ENCODE assay signal across 18 cellular contexts in genomic region chr1:191592111-191592510, GRCh38.
"Had no signal": no experiment of that assay in that cellular context is flagged by ENCODE, and none has a peak within 500 bp of the region (broad histone marks: within the 10 kb centered on the region; RNA-seq: fewer than 3 reads in every experiment).

No MANE protein-coding gene starts in this region.

- H3K4me1 Mint-ChIP-seq: activated B cell treated with CpG ODN at 0.5 μM for 24 hours; activated CD4-positive, alpha-beta T cell treated with anti-CD3 and anti-CD28 coated beads, Interleukin-2, amount 10 ng/mL, durations not matched to agents 7 days and 5 days; activated naive CD8-positive, alpha-beta T cell treated with anti-CD3 and anti-CD28 coated beads for 36 hours; natural killer cell; stimulated activated naive B cell treated with anti-CD40 and anti-IgM and Interleukin-4, amounts not matched to agents 10 μg/mL and 1 μg/mL and 100 μg/mL, for 72 hours had no signal

- H3K9me3 Mint-ChIP-seq: activated B cell treated with CpG ODN at 0.5 μM for 24 hours; activated naive CD8-positive, alpha-beta T cell treated with anti-CD3 and anti-CD28 coated beads for 36 hours; stimulated activated naive B cell treated with anti-CD40 and anti-IgM and Interleukin-4, amounts not matched to agents 10 μg/mL and 1 μg/mL and 100 μg/mL, for 72 hours had no signal

- H3K9me3 ChIP-seq: body of pancreas, colonic mucosa, esophagus muscularis mucosa, tibial artery, uterus had no signal

- H3K27me3 ChIP-seq: body of pancreas, colonic mucosa, esophagus muscularis mucosa, tibial artery, uterus had no signal

- H3K27me3 Mint-ChIP-seq: activated B cell treated with CpG ODN at 0.5 μM for 24 hours; activated CD4-positive, alpha-beta T cell treated with anti-CD3 and anti-CD28 coated beads, Interleukin-2, amount 10 ng/mL, durations not matched to agents 7 days and 5 days; activated naive CD8-positive, alpha-beta T cell treated with anti-CD3 and anti-CD28 coated beads for 36 hours; stimulated activated naive B cell treated with anti-CD40 and anti-IgM and Interleukin-4, amounts not matched to agents 10 μg/mL and 1 μg/mL and 100 μg/mL, for 72 hours had no signal

- H3K36me3 Mint-ChIP-seq: activated naive CD8-positive, alpha-beta T cell treated with anti-CD3 and anti-CD28 coated beads for 36 hours; natural killer cell; stimulated activated naive B cell treated with anti-CD40 and anti-IgM and Interleukin-4, amounts not matched to agents 10 μg/mL and 1 μg/mL and 100 μg/mL, for 72 hours had no signal

- H3K4me3 ChIP-seq: body of pancreas, colonic mucosa, esophagus muscularis mucosa, tibial artery, uterus had no signal

- H3K4me3 Mint-ChIP-seq: activated B cell treated with CpG ODN at 0.5 μM for 24 hours; activated CD4-positive, alpha-beta T cell treated with anti-CD3 and anti-CD28 coated beads, Interleukin-2, amount 10 ng/mL, durations not matched to agents 7 days and 5 days; activated naive CD8-positive, alpha-beta T cell treated with anti-CD3 and anti-CD28 coated beads for 36 hours; activated T-cell treated with anti-CD3 and anti-CD28 coated beads, Interleukin-2, amount 50 U/mL, for 72 hours; natural killer cell; stimulated activated naive B cell treated with anti-CD40 and anti-IgM and Interleukin-4, amounts not matched to agents 10 μg/mL and 1 μg/mL and 100 μg/mL, for 72 hours had no signal

- H3K27ac Mint-ChIP-seq: activated B cell treated with CpG ODN at 0.5 μM for 24 hours; activated CD4-positive, alpha-beta T cell treated with anti-CD3 and anti-CD28 coated beads, Interleukin-2, amount 10 ng/mL, durations not matched to agents 7 days and 5 days; activated naive CD8-positive, alpha-beta T cell treated with anti-CD3 and anti-CD28 coated beads for 36 hours; activated T-cell treated with anti-CD3 and anti-CD28 coated beads, Interleukin-2, amount 50 U/mL, for 72 hours; natural killer cell; stimulated activated naive B cell treated with anti-CD40 and anti-IgM and Interleukin-4, amounts not matched to agents 10 μg/mL and 1 μg/mL and 100 μg/mL, for 72 hours had no signal

- H3K36me3 ChIP-seq: colonic mucosa, esophagus muscularis mucosa, tibial artery, uterus had no signal

- H3K27ac ChIP-seq: body of pancreas, colonic mucosa, esophagus muscularis mucosa, tibial artery, uterus had no signal

- H3K4me1 ChIP-seq: body of pancreas, colonic mucosa, uterus had no signal

- DNase-seq: activated B cell treated with CpG ODN at 0.5 μM for 24 hours; activated CD4-positive, alpha-beta T cell treated with anti-CD3 and anti-CD28 coated beads, Interleukin-2, amount 10 ng/mL, durations not matched to agents 7 days and 5 days; activated CD8-positive, alpha-beta memory T cell treated with anti-CD3 and anti-CD28 coated beads, Interleukin-2, amount 50 U/mL, for 48 hours; activated gamma-delta T cell; activated naive CD8-positive, alpha-beta T cell treated with anti-CD3 and anti-CD28 coated beads for 36 hours; activated T-cell treated with anti-CD3 and anti-CD28 coated beads, Interleukin-2, amount 50 U/mL, for 72 hours; amygdala; body of pancreas; central memory CD4-positive, alpha-beta T cell; colonic mucosa; hippocampal formation; kidney; mesendoderm; natural killer cell; stimulated activated naive B cell treated with anti-CD40 and anti-IgM and Interleukin-4, amounts not matched to agents 10 μg/mL and 1 μg/mL and 100 μg/mL, for 72 hours; tibial artery; uterus had no signal

- ATAC-seq: activated T-cell treated with anti-CD3 and anti-CD28 coated beads, Interleukin-2, amount 50 U/mL, for 72 hours; body of pancreas; natural killer cell; stimulated activated naive B cell treated with anti-CD40 and anti-IgM and Interleukin-4, amounts not matched to agents 10 μg/mL and 1 μg/mL and 100 μg/mL, for 72 hours had no signal
